In the genomic region with DNA sequence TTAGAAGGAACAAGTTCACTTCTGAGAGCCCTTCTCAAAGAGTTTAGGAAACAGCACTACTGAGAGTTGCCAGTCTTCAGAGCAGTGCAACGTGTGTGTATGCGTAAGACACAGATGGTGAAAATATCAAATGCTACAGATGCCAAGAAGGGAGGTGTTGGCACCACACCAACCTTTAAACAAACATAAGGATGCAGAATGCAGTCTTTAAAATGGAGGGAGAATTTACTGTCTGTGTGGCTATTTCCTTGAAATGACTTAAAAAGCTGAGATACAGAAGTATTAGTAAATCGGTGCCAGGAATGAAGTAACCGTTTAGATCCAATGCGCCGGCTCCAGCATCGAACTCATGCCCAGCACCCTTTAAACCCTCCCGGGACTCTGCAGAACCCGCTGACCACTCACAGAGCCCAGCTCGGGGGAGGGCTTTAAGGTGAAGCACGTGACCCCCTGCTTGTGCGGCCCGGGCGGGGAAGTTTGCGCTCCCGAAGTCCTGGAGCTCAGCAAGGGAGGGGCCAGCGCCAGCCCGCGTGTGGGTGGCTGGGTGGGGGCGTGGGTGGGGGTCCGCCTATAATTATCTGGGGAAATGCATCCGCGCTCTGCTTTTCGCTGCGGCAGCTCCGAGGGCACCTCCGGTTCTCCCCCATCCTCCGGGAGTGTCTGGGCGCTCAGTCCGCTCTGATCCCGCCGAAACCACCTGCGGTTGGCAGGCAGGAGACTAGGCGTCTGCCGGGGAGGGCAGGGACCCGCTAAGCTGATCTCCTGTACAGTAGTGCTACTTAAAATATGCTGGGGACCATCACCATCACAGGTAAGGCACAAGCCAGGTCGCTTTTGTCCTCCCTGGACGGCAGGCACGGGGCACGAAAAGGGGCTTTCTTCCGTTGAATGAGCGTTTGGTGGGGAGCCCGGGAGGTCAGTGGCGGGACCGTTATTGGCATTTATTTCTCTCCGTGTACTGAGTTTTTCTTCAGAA, we compare ENCODE assay signal across 8 cellular contexts.
DNase-seq lines count a peak whose midpoint lies in the region; ATAC-seq and TF ChIP-seq lines count a peak whose summit lies in the region.

No MANE protein-coding gene starts in this region.

- ATAC-seq in lower lobe of right lung, result peak; percentile 81 to 86
- no peak for ATAC-seq in thoracic aorta (ENCODE audit: insufficient number of reproducible peaks, low FRiP score, low read depth)
- no peak for ATAC-seq in HG02759 (IDR thresholded peaks at IDR 0.05; ENCODE audit: unreplicated experiment)
- ATAC-seq in GM21528 (IDR thresholded peaks at IDR 0.05; ENCODE audit: low FRiP score, unreplicated experiment), result no peak

- peak overlapping the region; percentile 32 for H3K4me3 ChIP-seq in ectodermal cell (ENCODE audit: insufficient read depth, low read depth, low read length)
- peak overlapping the region; percentile 63 for H3K4me3 ChIP-seq in lower lobe of right lung
- peak overlapping the region; percentile 72 for H3K4me3 ChIP-seq in thoracic aorta

- H3K27me3 ChIP-seq in ectodermal cell (ENCODE audit: control insufficient read depth, insufficient read depth, low read length, poor library complexity, severe bottlenecking) (peaks cover 9% of the 10 kb centered on the region), lower lobe of right lung (ENCODE audit: low read depth) (no peaks in the 10 kb centered on the region), thoracic aorta (replicated peaks; ENCODE audit: insufficient read depth) (no peaks in the 10 kb centered on the region)

- H3K27ac ChIP-seq in ectodermal cell (ENCODE audit: insufficient read depth, low read depth, low read length, poor library complexity, severe bottlenecking) (no peak overlapping the region), lower lobe of right lung (peak overlapping the region; percentile 66), thoracic aorta (peak overlapping the region; percentile 51 to 52)

- no peaks in the 10 kb centered on the region for H3K36me3 ChIP-seq in ectodermal cell (ENCODE audit: control insufficient read depth, insufficient read depth, low read length)
- H3K36me3 ChIP-seq in lower lobe of right lung, result no peaks in the 10 kb centered on the region
- H3K36me3 ChIP-seq in thoracic aorta, result no peaks in the 10 kb centered on the region

- intact Hi-C loops in lower lobe of right lung (cut with DNase I), result loop anchor here (10.0 kb wide), 1 partner anchor 431 kb away; no protein-coding TSS in a partner anchor

- peak; percentile 35 for DNase-seq in Ammon's horn (ENCODE audit: low spot score)
- DNase-seq in HT-29 (ENCODE audit: low spot score), result peak; percentile 34
- peak; percentile 42 for DNase-seq in UCSD-AML1 (lab: John Stamatoyannopoulos, UW; ENCODE audit: unreplicated experiment)
- peak; percentile 72 for DNase-seq in lower lobe of right lung
- DNase-seq in thoracic aorta (ENCODE audit: low spot score), result peak; percentile 34

- TF ChIP-seq CTCF in lower lobe of right lung (IDR thresholded peaks at IDR 0.05) (no peak), thoracic aorta (IDR thresholded peaks at IDR 0.05) (no peak)

- H3K9me3 ChIP-seq in ectodermal cell (ENCODE audit: control insufficient read depth, low read length) (no peaks in the 10 kb centered on the region), lower lobe of right lung (no peaks in the 10 kb centered on the region), thoracic aorta (no peaks in the 10 kb centered on the region)

- no peaks in the 10 kb centered on the region for H3K4me1 ChIP-seq in ectodermal cell (ENCODE audit: control insufficient read depth, insufficient read depth, low read length)
- peaks cover 27% of the 10 kb centered on the region for H3K4me1 ChIP-seq in lower lobe of right lung
- H3K4me1 ChIP-seq in thoracic aorta (ENCODE audit: control insufficient read depth in 1 of 2, low read depth in 2 of 2), result peaks cover 0 to 16% of the 10 kb centered on the region in 2 donors

- WGBS in ectodermal cell, 2 experiments, result 41 to 43% methylated on average over 46 of the region's 46 CpGs

Comparison
In these comparisons a context has a peak if more than half of its experiments do, and no peak if none do; other contexts are left out.
1. ATAC-seq: peak in lower lobe of right lung (2 of 2); none in thoracic aorta (single experiment), HG02759 (single experiment) and GM21528 (single experiment).
2. Peak in every context shown above with its lines, with median percentiles within 50 percentile points of each other: DNase-seq and H3K4me3 ChIP-seq.